1 cellular context compared by ENCODE assay signal in the genomic region with DNA sequence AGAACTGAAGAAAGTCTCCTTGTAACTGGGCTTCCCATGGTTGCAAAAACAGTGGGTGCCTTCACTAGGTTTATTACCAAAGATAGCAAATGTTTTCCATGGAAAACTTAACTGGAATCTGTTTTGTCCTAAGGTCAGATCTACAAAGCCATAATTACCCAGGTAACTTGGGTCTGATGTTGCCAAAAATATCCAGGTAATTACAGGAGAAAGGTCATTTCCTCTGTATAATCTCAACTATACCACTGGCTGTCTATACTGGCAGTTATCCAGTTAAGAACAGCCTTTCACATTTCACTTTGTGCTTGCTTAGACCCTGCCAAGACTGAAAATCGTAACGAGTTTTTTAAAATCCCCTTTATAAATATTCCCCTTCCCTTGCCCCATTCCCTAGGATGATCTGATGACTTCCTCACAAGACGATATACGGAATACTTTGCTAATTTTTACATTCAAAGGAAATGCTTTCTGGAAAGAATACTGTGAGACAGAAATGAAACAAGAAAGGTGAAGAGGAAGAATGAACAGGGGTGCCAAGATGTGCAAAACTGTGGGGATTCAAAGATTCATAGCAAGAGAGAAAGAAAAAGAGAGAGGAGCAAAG.
TF ChIP-seq lines count a peak whose summit lies in the region.

No MANE protein-coding gene starts in this region.

TF ChIP-seq in GM23338, 12 proteins besides CTCF, POLR2A, EP300 and RAD21 (continued from another document):
- TF ChIP-seq, protein P1, sequence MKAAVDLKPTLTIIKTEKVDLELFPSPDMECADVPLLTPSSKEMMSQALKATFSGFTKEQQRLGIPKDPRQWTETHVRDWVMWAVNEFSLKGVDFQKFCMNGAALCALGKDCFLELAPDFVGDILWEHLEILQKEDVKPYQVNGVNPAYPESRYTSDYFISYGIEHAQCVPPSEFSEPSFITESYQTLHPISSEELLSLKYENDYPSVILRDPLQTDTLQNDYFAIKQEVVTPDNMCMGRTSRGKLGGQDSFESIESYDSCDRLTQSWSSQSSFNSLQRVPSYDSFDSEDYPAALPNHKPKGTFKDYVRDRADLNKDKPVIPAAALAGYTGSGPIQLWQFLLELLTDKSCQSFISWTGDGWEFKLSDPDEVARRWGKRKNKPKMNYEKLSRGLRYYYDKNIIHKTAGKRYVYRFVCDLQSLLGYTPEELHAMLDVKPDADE (IDR thresholded peaks at IDR 0.05) = no peak
- no peak for TF ChIP-seq ZNF331 (CRISPR knock-in tag; IDR thresholded peaks at IDR 0.05; ENCODE audit: low read depth)
TF ChIP-seq in GM23338: peak in this region for 0.
